20 cellular contexts compared by ENCODE assay signal in the genomic region with DNA sequence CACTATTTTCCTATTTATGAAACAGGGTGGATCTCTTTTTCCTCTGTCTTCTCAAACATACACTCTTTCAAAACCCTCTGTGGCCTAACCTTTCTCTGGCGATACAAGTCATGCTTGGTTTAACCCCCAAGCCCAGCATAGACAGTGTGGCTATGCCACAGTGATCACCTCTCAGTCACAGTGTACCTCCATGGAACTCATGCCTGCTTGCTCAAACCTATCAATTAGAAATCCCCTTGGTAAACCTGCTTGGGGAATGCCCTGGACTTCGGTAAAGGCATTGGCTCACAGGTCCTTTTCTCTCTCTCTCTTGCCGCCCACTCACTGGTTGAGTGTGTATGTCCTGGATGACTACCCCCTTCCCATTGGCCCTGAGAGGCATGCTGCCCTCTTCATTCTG.
DNase-seq lines count a peak whose midpoint lies in the region; ATAC-seq and TF ChIP-seq lines count a peak whose summit lies in the region.
"Had no signal": no experiment of that assay in that cellular context is flagged by ENCODE, and none has a peak within 500 bp of the region (broad histone marks: within the 10 kb centered on the region; RNA-seq: fewer than 3 reads in every experiment).

No MANE protein-coding gene starts in this region.

- no peak overlapping the region for H3K4me3 Mint-ChIP-seq in MCF 10A (ENCODE audit: unreplicated experiment)
- H3K4me3 Mint-ChIP-seq in activated T-helper 17 cell treated with anti-CD3 and anti-CD28 coated beads, Interleukin-2, amount 50 U/mL, for 72 hours = no peak overlapping the region
- no peak overlapping the region for H3K4me3 Mint-ChIP-seq in activated naive CD8-positive, alpha-beta T cell treated with anti-CD3 and anti-CD28 coated beads for 36 hours
- H3K4me3 Mint-ChIP-seq: CD4-positive, CD25-positive, alpha-beta regulatory T cell had no signal

- POLR2A ChIA-PET in MCF 10A (lab: Yijun Ruan, JAX) = interaction anchor here (1.3 kb wide), 1 partner anchor 19 kb away, joined by 3 read pairs; no protein-coding TSS in a partner anchor

- dilution Hi-C loops in mammary epithelial cell (cut with HindIII; ENCODE audit: low sequenced_read_pairs) = no loop called here

- no peaks in the 10 kb centered on the region for H3K4me1 ChIP-seq in mammary epithelial cell (ENCODE audit: insufficient read depth, low read length)

- BruUV-seq in mammary epithelial cell (replicated peaks; lab: Mats Ljungman, UMichigan) (no TSS peak), MCF 10A (replicated peaks; lab: Mats Ljungman, UMichigan) (no TSS peak)

- no peaks in the 10 kb centered on the region for H3K36me3 ChIP-seq in mammary epithelial cell (ENCODE audit: insufficient read depth, low read length)

- no peak overlapping the region for H3K27ac Mint-ChIP-seq in MCF 10A (ENCODE audit: low read depth, unreplicated experiment)
- H3K27ac Mint-ChIP-seq in activated T-helper 17 cell treated with anti-CD3 and anti-CD28 coated beads, Interleukin-2, amount 50 U/mL, for 72 hours = no peak overlapping the region
- no peak overlapping the region for H3K27ac Mint-ChIP-seq in activated naive CD8-positive, alpha-beta T cell treated with anti-CD3 and anti-CD28 coated beads for 36 hours
- H3K27ac Mint-ChIP-seq: CD4-positive, CD25-positive, alpha-beta regulatory T cell had no signal

- H2AFZ ChIP-seq in mammary epithelial cell (ENCODE audit: low read depth, low read length) = no peak overlapping the region

- no peaks in the 10 kb centered on the region for H3K79me2 ChIP-seq in mammary epithelial cell (ENCODE audit: insufficient read depth, low read length)

- no peaks in the 10 kb centered on the region for H3K4me1 Mint-ChIP-seq in MCF 10A (ENCODE audit: insufficient read depth, unreplicated experiment)
- no peaks in the 10 kb centered on the region for H3K4me1 Mint-ChIP-seq in activated T-helper 17 cell treated with anti-CD3 and anti-CD28 coated beads, Interleukin-2, amount 50 U/mL, for 72 hours
- no peaks in the 10 kb centered on the region for H3K4me1 Mint-ChIP-seq in activated naive CD8-positive, alpha-beta T cell treated with anti-CD3 and anti-CD28 coated beads for 36 hours
- H3K4me1 Mint-ChIP-seq: CD4-positive, CD25-positive, alpha-beta regulatory T cell had no signal

- H3K27me3 ChIP-seq in mammary epithelial cell (ENCODE audit: insufficient read depth, low read length) = no peaks in the 10 kb centered on the region

- peak; percentile 52 for ATAC-seq in HG02884 (IDR thresholded peaks at IDR 0.05; ENCODE audit: unreplicated experiment)
- peak; percentile 26 for ATAC-seq in activated T-helper 17 cell treated with anti-CD3 and anti-CD28 coated beads, Interleukin-2, amount 50 U/mL, for 72 hours (replicated peaks)
- ATAC-seq in GM18505 (IDR thresholded peaks at IDR 0.05; ENCODE audit: unreplicated experiment) = no peak
- ATAC-seq: K562, Right ventricle myocardium inferior, SK-N-SH treated with all-trans-retinoic acid at 6 μM for 48 hours had no signal

- peaks cover 5% of the 10 kb centered on the region for H3K9me3 Mint-ChIP-seq in MCF 10A (ENCODE audit: unreplicated experiment)
- H3K9me3 Mint-ChIP-seq in activated T-helper 17 cell treated with anti-CD3 and anti-CD28 coated beads, Interleukin-2, amount 50 U/mL, for 72 hours = no peaks in the 10 kb centered on the region
- no peaks in the 10 kb centered on the region for H3K9me3 Mint-ChIP-seq in activated naive CD8-positive, alpha-beta T cell treated with anti-CD3 and anti-CD28 coated beads for 36 hours

- H3K4me2 ChIP-seq in mammary epithelial cell (ENCODE audit: insufficient read depth, low read depth, low read length) = no peak overlapping the region

- no peak for TF ChIP-seq CTCF in mammary epithelial cell (conservative IDR thresholded peaks at IDR 0.05 in 1 of 2, IDR thresholded peaks at IDR 0.05 in 1 of 2; ENCODE audit: extremely low read depth in 1 of 2, insufficient read depth in 1 of 2, low read depth in 1 of 2, low read length in 2 of 2)
- no peak for TF ChIP-seq CTCF in MCF 10A (IDR thresholded peaks at IDR 0.05; ENCODE audit: unreplicated experiment)

- no peak overlapping the region for H3K27ac ChIP-seq in mammary epithelial cell (ENCODE audit: insufficient read depth, low read depth, low read length)
- H3K27ac ChIP-seq: HL-60 had no signal

- H3K9me3 ChIP-seq in mammary epithelial cell (replicated peaks; ENCODE audit: insufficient read depth, low read length) = no peaks in the 10 kb centered on the region

- H3K9ac ChIP-seq in mammary epithelial cell (ENCODE audit: insufficient read depth, low read length) = no peak overlapping the region

- no peak for TF ChIP-seq POLR2A in GM18505 (IDR thresholded peaks at IDR 0.05; ENCODE audit: borderline replicate concordance, extremely low read depth, insufficient read depth, insufficient read length)

- in situ Hi-C loops in mammary epithelial cell (cut with MboI; ENCODE audit: low sequenced_read_pairs in 2 of 2) = no loop called here

- intact Hi-C loops in mammary epithelial cell (cut with micrococcal nuclease) = no loop called here
- intact Hi-C loops in MCF 10A (cut with micrococcal nuclease) = no loop called here

- DNase-seq in mammary epithelial cell (peak; percentile 58), MCF 10A (ENCODE audit: unreplicated experiment) (no peak), NCI-H1417 (lab: John Stamatoyannopoulos, UW) (no peak)
- no peak for DNase-seq in activated naive CD8-positive, alpha-beta T cell treated with anti-CD3 and anti-CD28 coated beads for 36 hours
- DNase-seq: AML-193; Calu3; CD4-positive, CD25-positive, alpha-beta regulatory T cell; DMS79; H7; NCI-H1092; NCI-H1694; NCI-H345; NCI-H526 treated with DMSO at 0.1 percent for 48 hours had no signal

- no peaks in the 10 kb centered on the region for H3K27me3 Mint-ChIP-seq in MCF 10A (ENCODE audit: insufficient read depth, unreplicated experiment)
- H3K27me3 Mint-ChIP-seq in activated T-helper 17 cell treated with anti-CD3 and anti-CD28 coated beads, Interleukin-2, amount 50 U/mL, for 72 hours = no peaks in the 10 kb centered on the region
- H3K27me3 Mint-ChIP-seq in activated naive CD8-positive, alpha-beta T cell treated with anti-CD3 and anti-CD28 coated beads for 36 hours = no peaks in the 10 kb centered on the region
- H3K27me3 Mint-ChIP-seq: CD4-positive, CD25-positive, alpha-beta regulatory T cell had no signal

- CTCF ChIA-PET in mammary epithelial cell (lab: Charles Lee; ENCODE audit: low non-redundant PET) (no interaction called here), MCF 10A (lab: Yijun Ruan, JAX) (no interaction called here)

- H4K20me1 ChIP-seq in mammary epithelial cell (ENCODE audit: insufficient read depth, low read length) = no peaks in the 10 kb centered on the region

- H3K36me3 Mint-ChIP-seq in MCF 10A (ENCODE audit: insufficient read depth, unreplicated experiment) = peaks cover 5% of the 10 kb centered on the region
- no peaks in the 10 kb centered on the region for H3K36me3 Mint-ChIP-seq in activated T-helper 17 cell treated with anti-CD3 and anti-CD28 coated beads, Interleukin-2, amount 50 U/mL, for 72 hours (ENCODE audit: low read depth)
- no peaks in the 10 kb centered on the region for H3K36me3 Mint-ChIP-seq in activated naive CD8-positive, alpha-beta T cell treated with anti-CD3 and anti-CD28 coated beads for 36 hours
- H3K36me3 Mint-ChIP-seq: CD4-positive, CD25-positive, alpha-beta regulatory T cell had no signal

- WGBS in mammary epithelial cell (ENCODE audit: low coverage, missing lambda C conversion rate) = 85% methylated on average over 3 of the region's 3 CpGs

- no peak overlapping the region for H3K4me3 ChIP-seq in mammary epithelial cell (replicated peaks in 1 of 3; ENCODE audit: insufficient read depth in 1 of 3, low read depth in 2 of 3, low read length in 3 of 3)
- H3K4me3 ChIP-seq: K562 had no signal
